Comparison of ENCODE assay signal across 8 cellular contexts in genomic region chr7:23298141-23298851, GRCh38. TPM values are rescaled to one million over a fixed set of nuclear protein-coding genes. Genes with fewer than 3 reads are reported as not detected.
DNase-seq lines count a peak whose midpoint lies in the region; ATAC-seq lines count a peak whose summit lies in the region.

No MANE protein-coding gene starts in this region.

- no peaks in the 10 kb centered on the region for H3K27me3 Mint-ChIP-seq in activated naive CD8-positive, alpha-beta T cell treated with anti-CD3 and anti-CD28 coated beads for 36 hours
- peaks cover 4 to 8% (median 4%) of the 10 kb centered on the region in 3 donors for H3K27me3 Mint-ChIP-seq in immature natural killer cell (ENCODE audit: low read depth in 3 of 3)

- H3K4me3 ChIP-seq in subcutaneous abdominal adipose tissue (ENCODE audit: low read depth in 1 of 5, low read length in 5 of 5), result peak overlapping the region; percentile 86 to 97 (median 96)

- peak overlapping the region in 4 of 5 donors; percentile 50 to 93 (median 84) for H3K9ac ChIP-seq in subcutaneous abdominal adipose tissue (ENCODE audit: low read length in 5 of 5)

- peaks cover 6 to 39% (median 23%) of the 10 kb centered on the region in 5 donors for H3K4me1 ChIP-seq in subcutaneous abdominal adipose tissue (ENCODE audit: control insufficient read depth in 5 of 5, insufficient read depth in 5 of 5, low read length in 5 of 5)

- H3K4me1 Mint-ChIP-seq in activated naive CD8-positive, alpha-beta T cell treated with anti-CD3 and anti-CD28 coated beads for 36 hours, result peaks cover 26% of the 10 kb centered on the region
- peaks cover 42 to 51% of the 10 kb centered on the region in 2 donors for H3K4me1 Mint-ChIP-seq in immature natural killer cell

- peak overlapping the region; percentile 82 for H3K27ac ChIP-seq in subcutaneous abdominal adipose tissue (ENCODE audit: low read depth, low read length)

- peaks cover 3 to 10% (median 6%) of the 10 kb centered on the region in 5 donors for H3K36me3 ChIP-seq in subcutaneous abdominal adipose tissue (ENCODE audit: control insufficient read depth in 5 of 5, insufficient read depth in 5 of 5, low read length in 5 of 5)

- H3K9me3 Mint-ChIP-seq in activated naive CD8-positive, alpha-beta T cell treated with anti-CD3 and anti-CD28 coated beads for 36 hours, result peaks cover 1% of the 10 kb centered on the region
- peaks cover 0 to 2% (median 0%) of the 10 kb centered on the region in 6 donors for H3K9me3 Mint-ChIP-seq in immature natural killer cell

- ATAC-seq in Right ventricle myocardium superior (ENCODE audit: poor library complexity), result peak; percentile 40
- no peak for ATAC-seq in HG03045 (IDR thresholded peaks at IDR 0.05; ENCODE audit: unreplicated experiment)
- no peak for ATAC-seq in GM21717 (IDR thresholded peaks at IDR 0.05; ENCODE audit: unreplicated experiment)

- DNase-seq in Right ventricle myocardium superior (peak; percentile 46), cardiac septum (ENCODE audit: low spot score) (no peak), immature natural killer cell (no peak), NOMO-1 treated with DMSO at 0.1 percent for 48 hours (lab: John Stamatoyannopoulos, UW; ENCODE audit: unreplicated experiment) (no peak)
- DNase-seq in activated naive CD8-positive, alpha-beta T cell treated with anti-CD3 and anti-CD28 coated beads for 36 hours, result no peak

- peak overlapping the region; percentile 96 for H3K4me3 Mint-ChIP-seq in activated naive CD8-positive, alpha-beta T cell treated with anti-CD3 and anti-CD28 coated beads for 36 hours
- H3K4me3 Mint-ChIP-seq in immature natural killer cell, result peak overlapping the region; percentile 87 to 98 (median 92)

- intact Hi-C loops in Right ventricle myocardium superior (cut with DNase I), result no loop called here
- intact Hi-C loops in cardiac septum (cut with DNase I), result loop anchor here (5.0 kb wide), 1 partner anchor 174 kb away; the partner anchor contains the start of gene IGF2BP3

- no peaks in the 10 kb centered on the region for H3K27me3 ChIP-seq in subcutaneous abdominal adipose tissue (ENCODE audit: control insufficient read depth in 5 of 5, insufficient read depth in 4 of 5, low read length in 5 of 5)

- no peaks in the 10 kb centered on the region for H3K9me3 ChIP-seq in subcutaneous abdominal adipose tissue (ENCODE audit: control insufficient read depth in 5 of 5, low read length in 5 of 5)

- peak overlapping the region; percentile 96 for H3K27ac Mint-ChIP-seq in activated naive CD8-positive, alpha-beta T cell treated with anti-CD3 and anti-CD28 coated beads for 36 hours
- H3K27ac Mint-ChIP-seq in immature natural killer cell, result peak overlapping the region; percentile 91 to 99 (median 98)

- peaks cover 20% of the 10 kb centered on the region for H3K36me3 Mint-ChIP-seq in activated naive CD8-positive, alpha-beta T cell treated with anti-CD3 and anti-CD28 coated beads for 36 hours
- H3K36me3 Mint-ChIP-seq in immature natural killer cell, result peaks cover 4 to 18% (median 12%) of the 10 kb centered on the region in 3 donors

RNA-seq across cellular contexts. Expression of gene MALSU1, which starts 0.8 kb away (rescaled TPM):
- total RNA-seq in Right ventricle myocardium superior (112 TPM), cardiac septum (83.8 TPM)
- 100 to 1,000 TPM; 116 to 120 TPM for total RNA-seq in activated naive CD8-positive, alpha-beta T cell treated with anti-CD3 and anti-CD28 coated beads for 36 hours
- polyA plus RNA-seq in immature natural killer cell, result 10 to 100 TPM; 44.5 to 64.8 (median 47.6) TPM

RNA-seq across cellular contexts. Expression of gene GPNMB, which starts 51.7 kb away (rescaled TPM):
- total RNA-seq in Right ventricle myocardium superior, result 248 TPM
- 239 TPM for total RNA-seq in cardiac septum
- 1 to 10 TPM; 1.8 to 1.9 TPM for total RNA-seq in activated naive CD8-positive, alpha-beta T cell treated with anti-CD3 and anti-CD28 coated beads for 36 hours
- polyA plus RNA-seq in immature natural killer cell, result not detected

Comparison
In these comparisons a context has a peak if more than half of its experiments do, and no peak if none do; other contexts are left out.
1. RNA of gene GPNMB, which starts 51.7 kb away (total RNA-seq): 248 TPM in Right ventricle myocardium superior (single experiment) and 239 TPM in cardiac septum (single experiment); 1.8 to 1.9 TPM in activated naive CD8-positive, alpha-beta T cell treated with anti-CD3 and anti-CD28 coated beads for 36 hours; every median in the first group is over 10 times any median in the second.